16 cellular contexts compared by ENCODE assay signal in genomic region chr4:184934961-184935360, GRCh38.
A peak's percentile ranks its signal among the peaks of the same experiment; 100 is the strongest.
DNase-seq lines count a peak whose midpoint lies in the region; ATAC-seq and TF ChIP-seq lines count a peak whose summit lies in the region.
"Had no signal": no experiment of that assay in that cellular context is flagged by ENCODE, and none has a peak within 500 bp of the region (broad histone marks: within the 10 kb centered on the region; RNA-seq: fewer than 3 reads in every experiment).

No MANE protein-coding gene starts in this region.

- H3K27ac ChIP-seq in colonic mucosa, result no peak overlapping the region
- H3K27ac ChIP-seq in left lung, result no peak overlapping the region
- H3K27ac ChIP-seq: 22Rv1, GM23248 had no signal

- POLR2A ChIA-PET in Caco-2 (lab: Charles Lee), result no interaction called here

- H3K27ac Mint-ChIP-seq in Caco-2 (ENCODE audit: unreplicated experiment), result peak overlapping the region; percentile 7
- H3K27ac Mint-ChIP-seq in type B pancreatic cell, result peak overlapping the region; percentile 95
- no peak overlapping the region for H3K27ac Mint-ChIP-seq in activated naive CD8-positive, alpha-beta T cell treated with anti-CD3 and anti-CD28 coated beads, Interleukin-2, amount 50 U/mL, for 24 hours
- no peak overlapping the region for H3K27ac Mint-ChIP-seq in natural killer cell treated with Interleukin-12 subunit alpha and Interleukin-12 subunit beta and Interleukin-15 and Interleukin-18, amount 100 ng/mL, for 72 hours
- H3K27ac Mint-ChIP-seq: CD8-positive, alpha-beta T cell had no signal

- H3K4me1 Mint-ChIP-seq in Caco-2 (ENCODE audit: low read depth, unreplicated experiment), result peaks cover 36% of the 10 kb centered on the region
- H3K4me1 Mint-ChIP-seq in type B pancreatic cell (ENCODE audit: unreplicated experiment), result peaks cover 14% of the 10 kb centered on the region
- no peaks in the 10 kb centered on the region for H3K4me1 Mint-ChIP-seq in activated naive CD8-positive, alpha-beta T cell treated with anti-CD3 and anti-CD28 coated beads, Interleukin-2, amount 50 U/mL, for 24 hours
- H3K4me1 Mint-ChIP-seq in natural killer cell treated with Interleukin-12 subunit alpha and Interleukin-12 subunit beta and Interleukin-15 and Interleukin-18, amount 100 ng/mL, for 72 hours (ENCODE audit: low read depth in 2 of 2), result no peaks in the 10 kb centered on the region
- H3K4me1 Mint-ChIP-seq: CD14-positive monocyte had no signal

- TF ChIP-seq CTCF in Caco-2 (IDR thresholded peaks at IDR 0.05; ENCODE audit: insufficient read depth in 1 of 2, low read depth in 1 of 2, low read length in 1 of 2, severe bottlenecking in 1 of 2, unreplicated experiment in 1 of 2) (no peak), colonic mucosa (IDR thresholded peaks at IDR 0.05) (no peak), left lung (IDR thresholded peaks at IDR 0.05) (no peak), type B pancreatic cell (conservative IDR thresholded peaks at IDR 0.05) (no peak)

- H3K9me3 ChIP-seq in Caco-2 (peaks cover 18% of the 10 kb centered on the region), colonic mucosa (no peaks in the 10 kb centered on the region), left lung (no peaks in the 10 kb centered on the region)

- intact Hi-C loops in Caco-2 (cut with micrococcal nuclease; ENCODE audit: unreplicated experiment) (no loop called here), colonic mucosa (cut with DNase I) (no loop called here), left lung (cut with DNase I) (no loop called here)

- CTCF ChIA-PET in Caco-2 (lab: Charles Lee), result interaction anchor here (0.6 kb wide), 1 partner anchor 89 kb away, joined by 3 read pairs; no protein-coding TSS in a partner anchor

- no peak overlapping the region for H3K4me3 ChIP-seq in Caco-2 (ENCODE audit: low read depth, low read length)
- no peak overlapping the region for H3K4me3 ChIP-seq in colonic mucosa
- no peak overlapping the region for H3K4me3 ChIP-seq in left lung
- H3K4me3 ChIP-seq: GM23248 had no signal

- H3K36me3 Mint-ChIP-seq in Caco-2 (ENCODE audit: insufficient read depth, unreplicated experiment) (peaks cover 9% of the 10 kb centered on the region), type B pancreatic cell (no peaks in the 10 kb centered on the region)
- H3K36me3 Mint-ChIP-seq in activated naive CD8-positive, alpha-beta T cell treated with anti-CD3 and anti-CD28 coated beads, Interleukin-2, amount 50 U/mL, for 24 hours (ENCODE audit: low read depth), result no peaks in the 10 kb centered on the region
- H3K36me3 Mint-ChIP-seq in natural killer cell treated with Interleukin-12 subunit alpha and Interleukin-12 subunit beta and Interleukin-15 and Interleukin-18, amount 100 ng/mL, for 72 hours, result no peaks in the 10 kb centered on the region
- H3K36me3 Mint-ChIP-seq: CD14-positive monocyte; CD8-positive, alpha-beta T cell had no signal

- ATAC-seq in left lung, result peak; percentile 21
- no peak for ATAC-seq in activated naive CD8-positive, alpha-beta T cell treated with anti-CD3 and anti-CD28 coated beads, Interleukin-2, amount 50 U/mL, for 24 hours
- no peak for ATAC-seq in natural killer cell treated with Interleukin-12 subunit alpha and Interleukin-12 subunit beta and Interleukin-15 and Interleukin-18, amount 100 ng/mL, for 72 hours
- ATAC-seq: CD8-positive, alpha-beta T cell had no signal

- H3K36me3 ChIP-seq in Caco-2 (ENCODE audit: control insufficient read depth, insufficient read depth, low read length) (no peaks in the 10 kb centered on the region), colonic mucosa (no peaks in the 10 kb centered on the region), left lung (no peaks in the 10 kb centered on the region)

- DNase-seq in Caco-2, result peak; percentile 26 to 45
- DNase-seq in colonic mucosa, result peak; percentile 4
- no peak for DNase-seq in left lung
- DNase-seq in type B pancreatic cell (ENCODE audit: extremely low spot score, unreplicated experiment), result no peak
- DNase-seq in stimulated activated CD4-positive, alpha-beta T cell treated with anti-CD3 and anti-CD28 coated beads, Interleukin-1b, Interleukin-23, amount 100 ng/mL, for 48 hours, result no peak
- DNase-seq in NCI-H2029 (lab: John Stamatoyannopoulos, UW), result no peak
- DNase-seq in activated naive CD8-positive, alpha-beta T cell treated with anti-CD3 and anti-CD28 coated beads, Interleukin-2, amount 50 U/mL, for 24 hours, result no peak
- no peak for DNase-seq in natural killer cell treated with Interleukin-12 subunit alpha and Interleukin-12 subunit beta and Interleukin-15 and Interleukin-18, amount 100 ng/mL, for 72 hours (ENCODE audit: low spot score)
- DNase-seq: CD8-positive, alpha-beta T cell; COR-L47; DMS53; GF-D8; GM23248; H7 had no signal

- H3K27me3 ChIP-seq in Caco-2 (replicated peaks; ENCODE audit: control insufficient read depth, insufficient read depth, low read length) (no peaks in the 10 kb centered on the region), colonic mucosa (no peaks in the 10 kb centered on the region), left lung (peaks cover 0 to 10% of the 10 kb centered on the region in 2 donors)

- peaks cover 26% of the 10 kb centered on the region for H3K9me3 Mint-ChIP-seq in Caco-2 (ENCODE audit: unreplicated experiment)
- H3K9me3 Mint-ChIP-seq in type B pancreatic cell, result peaks cover 8% of the 10 kb centered on the region
- no peaks in the 10 kb centered on the region for H3K9me3 Mint-ChIP-seq in activated naive CD8-positive, alpha-beta T cell treated with anti-CD3 and anti-CD28 coated beads, Interleukin-2, amount 50 U/mL, for 24 hours
- no peaks in the 10 kb centered on the region for H3K9me3 Mint-ChIP-seq in natural killer cell treated with Interleukin-12 subunit alpha and Interleukin-12 subunit beta and Interleukin-15 and Interleukin-18, amount 100 ng/mL, for 72 hours
- H3K9me3 Mint-ChIP-seq: CD8-positive, alpha-beta T cell had no signal

- H3K4me1 ChIP-seq in Caco-2, result peaks cover 39% of the 10 kb centered on the region
- no peaks in the 10 kb centered on the region for H3K4me1 ChIP-seq in colonic mucosa
- peaks cover 0 to 4% of the 10 kb centered on the region in 2 donors for H3K4me1 ChIP-seq in left lung

- no peak overlapping the region for H3K4me3 Mint-ChIP-seq in Caco-2 (ENCODE audit: unreplicated experiment)
- H3K4me3 Mint-ChIP-seq in type B pancreatic cell, result peak overlapping the region; percentile 26
- H3K4me3 Mint-ChIP-seq in activated naive CD8-positive, alpha-beta T cell treated with anti-CD3 and anti-CD28 coated beads, Interleukin-2, amount 50 U/mL, for 24 hours, result no peak overlapping the region
- no peak overlapping the region for H3K4me3 Mint-ChIP-seq in natural killer cell treated with Interleukin-12 subunit alpha and Interleukin-12 subunit beta and Interleukin-15 and Interleukin-18, amount 100 ng/mL, for 72 hours
- H3K4me3 Mint-ChIP-seq: CD14-positive monocyte; CD8-positive, alpha-beta T cell had no signal

- H3K27me3 Mint-ChIP-seq in Caco-2 (ENCODE audit: insufficient read depth, unreplicated experiment) (no peaks in the 10 kb centered on the region), type B pancreatic cell (no peaks in the 10 kb centered on the region)
- peaks cover 6% of the 10 kb centered on the region for H3K27me3 Mint-ChIP-seq in activated naive CD8-positive, alpha-beta T cell treated with anti-CD3 and anti-CD28 coated beads, Interleukin-2, amount 50 U/mL, for 24 hours
- peaks cover 21 to 28% of the 10 kb centered on the region in 2 donors for H3K27me3 Mint-ChIP-seq in natural killer cell treated with Interleukin-12 subunit alpha and Interleukin-12 subunit beta and Interleukin-15 and Interleukin-18, amount 100 ng/mL, for 72 hours

- no TSS peak for BruUV-seq in Caco-2 (replicated peaks; lab: Mats Ljungman, UMichigan)

- H3K9ac ChIP-seq in colonic mucosa (ENCODE audit: low read depth in 2 of 2, low read length in 2 of 2), result no peak overlapping the region
- H3K9ac ChIP-seq: GM23248 had no signal

Comparison
In these comparisons a context has a peak if more than half of its experiments do, and no peak if none do; other contexts are left out.
1. DNase-seq: peak in Caco-2 (2 of 2) and colonic mucosa (single experiment); none in left lung (0 of 2), type B pancreatic cell (single experiment), stimulated activated CD4-positive, alpha-beta T cell treated with anti-CD3 and anti-CD28 coated beads, Interleukin-1b, Interleukin-23, amount 100 ng/mL, for 48 hours (single experiment), NCI-H2029 (single experiment), activated naive CD8-positive, alpha-beta T cell treated with anti-CD3 and anti-CD28 coated beads, Interleukin-2, amount 50 U/mL, for 24 hours (single experiment) and natural killer cell treated with Interleukin-12 subunit alpha and Interleukin-12 subunit beta and Interleukin-15 and Interleukin-18, amount 100 ng/mL, for 72 hours (single experiment).
2. H3K27ac Mint-ChIP-seq: peak in Caco-2 (single experiment) and type B pancreatic cell (single experiment); none in activated naive CD8-positive, alpha-beta T cell treated with anti-CD3 and anti-CD28 coated beads, Interleukin-2, amount 50 U/mL, for 24 hours (single experiment) and natural killer cell treated with Interleukin-12 subunit alpha and Interleukin-12 subunit beta and Interleukin-15 and Interleukin-18, amount 100 ng/mL, for 72 hours (0 of 2).